Comparison of ENCODE assay signal across 8 cellular contexts in genomic region chr10:52740913-52741675, GRCh38. TPM values are rescaled to one million over a fixed set of nuclear protein-coding genes. Genes with fewer than 3 reads are reported as not detected.
DNase-seq lines count a peak whose midpoint lies in the region; ATAC-seq, FAIRE-seq and TF ChIP-seq lines count a peak whose summit lies in the region.

No MANE protein-coding gene starts in this region.

- in situ Hi-C loops in T47D (cut with HindIII; ENCODE audit: low pct_unique_long_range_greater_than_20kb, low sequenced_read_pairs), result no loop called here

- peak; percentile 70 for ATAC-seq in HG02973 (IDR thresholded peaks at IDR 0.05; ENCODE audit: unreplicated experiment)
- ATAC-seq in activated T-helper 17 cell treated with anti-CD3 and anti-CD28 coated beads, Interleukin-2, amount 50 U/mL, for 72 hours (replicated peaks), result no peak

- H3K9ac ChIP-seq in liver (ENCODE audit: low read depth in 1 of 2, low read length in 2 of 2), result no peak overlapping the region

- no peaks in the 10 kb centered on the region for H3K36me3 ChIP-seq in PC-9 (ENCODE audit: low read depth)
- no peaks in the 10 kb centered on the region for H3K36me3 ChIP-seq in liver (ENCODE audit: control insufficient read depth in 4 of 4, insufficient read depth in 3 of 4, low read depth in 1 of 4, low read length in 3 of 4)
- H3K36me3 ChIP-seq in testis (ENCODE audit: low read depth, missing control alignments), result no peaks in the 10 kb centered on the region

- peak; percentile 23 for FAIRE-seq in GM12891 (lab: Jason Lieb, UNC)

- WGBS in liver, result 36% methylated on average over 5 of the region's 5 CpGs
- 60 to 61% methylated on average over 5 of the region's 5 CpGs for WGBS in testis, 2 donors

- no peaks in the 10 kb centered on the region for H3K4me1 Mint-ChIP-seq in activated T-helper 17 cell treated with anti-CD3 and anti-CD28 coated beads, Interleukin-2, amount 50 U/mL, for 72 hours

- H3K27me3 ChIP-seq in PC-9 (ENCODE audit: insufficient read depth, low read depth) (no peaks in the 10 kb centered on the region), liver (ENCODE audit: control insufficient read depth in 4 of 4, insufficient read depth in 4 of 4, low read length in 3 of 4) (no peaks in the 10 kb centered on the region), testis (no peaks in the 10 kb centered on the region)

- no peaks in the 10 kb centered on the region for H3F3A ChIP-seq in PC-9 (ENCODE audit: insufficient read depth, low read depth)

- H3K9me2 ChIP-seq in PC-9 (ENCODE audit: insufficient read depth), result no peaks in the 10 kb centered on the region

- TF ChIP-seq RAD21 in liver (IDR thresholded peaks at IDR 0.05), result peak; percentile 99

- H3K4me3 ChIP-seq in PC-9 (no peak overlapping the region), liver (ENCODE audit: low read depth in 1 of 3, low read length in 3 of 3) (no peak overlapping the region), testis (no peak overlapping the region)

- no peak overlapping the region for H3K4me3 Mint-ChIP-seq in activated T-helper 17 cell treated with anti-CD3 and anti-CD28 coated beads, Interleukin-2, amount 50 U/mL, for 72 hours

- no peak overlapping the region for H2AFZ ChIP-seq in PC-9

- peak; percentile 22 for DNase-seq in AG08396 (ENCODE audit: low spot score)
- DNase-seq in GM12891 (ENCODE audit: insufficient read length, low spot score), result no peak
- DNase-seq in PC-9, result peak in 1 of 2 experiments; percentile 39
- DNase-seq in T47D (ENCODE audit: low read depth in 1 of 2, low spot score in 1 of 2), result peak; percentile 20 to 68
- DNase-seq in testis, result peak; percentile 76

- H4K20me1 ChIP-seq in PC-9 (ENCODE audit: insufficient read depth), result no peaks in the 10 kb centered on the region

- BruUV-seq in PC-9 (replicated peaks; lab: Mats Ljungman, UMichigan), result no TSS peak

- CTCF ChIA-PET in PC-9 (lab: Charles Lee), result interaction anchor here (1.0 to 1.4 kb wide), 2 partner anchors 12 to 40 kb away, joined by 3 to 4 read pairs; no protein-coding TSS in a partner anchor

- H3K36me3 Mint-ChIP-seq in activated T-helper 17 cell treated with anti-CD3 and anti-CD28 coated beads, Interleukin-2, amount 50 U/mL, for 72 hours (ENCODE audit: low read depth), result no peaks in the 10 kb centered on the region

- H3K27ac Mint-ChIP-seq in activated T-helper 17 cell treated with anti-CD3 and anti-CD28 coated beads, Interleukin-2, amount 50 U/mL, for 72 hours, result no peak overlapping the region

- no peak overlapping the region for H3K4me2 ChIP-seq in PC-9

- H3K4me1 ChIP-seq in PC-9 (replicated peaks; ENCODE audit: insufficient read depth) (no peaks in the 10 kb centered on the region), liver (ENCODE audit: control insufficient read depth in 4 of 4, insufficient read depth in 4 of 4, low read length in 3 of 4) (peaks cover 0 to 6% (median 1%) of the 10 kb centered on the region in 4 donors), testis (no peaks in the 10 kb centered on the region)

- H3K79me2 ChIP-seq in PC-9 (ENCODE audit: low read depth), result no peaks in the 10 kb centered on the region

- no peak for TF ChIP-seq POLR2A in GM12891 (IDR thresholded peaks at IDR 0.05; ENCODE audit: low read depth, low read length)
- no peak for TF ChIP-seq POLR2A in testis (IDR thresholded peaks at IDR 0.05)

- H3K9me3 ChIP-seq in PC-9 (ENCODE audit: insufficient read depth, low read depth) (no peaks in the 10 kb centered on the region), liver (ENCODE audit: control insufficient read depth in 4 of 4, low read length in 3 of 4) (no peaks in the 10 kb centered on the region), testis (no peaks in the 10 kb centered on the region)

- intact Hi-C loops in PC-9 (cut with micrococcal nuclease; ENCODE audit: unreplicated experiment), result no loop called here
- intact Hi-C loops in testis (cut with DNase I; ENCODE audit: low total_unique reads), result no loop called here

- no peaks in the 10 kb centered on the region for H3K9me3 Mint-ChIP-seq in activated T-helper 17 cell treated with anti-CD3 and anti-CD28 coated beads, Interleukin-2, amount 50 U/mL, for 72 hours

- TF ChIP-seq CTCF in PC-9 (conservative IDR thresholded peaks at IDR 0.05) (peak; percentile 99), liver (IDR thresholded peaks at IDR 0.05; ENCODE audit: low read depth, low read length, missing input control) (peak; percentile 97), testis (IDR thresholded peaks at IDR 0.05) (peak; percentile 65 to 84 (median 72))

- H3K27ac ChIP-seq in PC-9 (no peak overlapping the region), liver (ENCODE audit: low read depth in 1 of 2, low read length in 2 of 2) (no peak overlapping the region), testis (no peak overlapping the region)

- no peaks in the 10 kb centered on the region for H3K27me3 Mint-ChIP-seq in activated T-helper 17 cell treated with anti-CD3 and anti-CD28 coated beads, Interleukin-2, amount 50 U/mL, for 72 hours

- POLR2A ChIA-PET in PC-9 (lab: Charles Lee; ENCODE audit: unreplicated experiment), result no interaction called here

TF ChIP-seq in GM12891, 5 proteins besides CTCF, POLR2A, EP300 and RAD21:
- TF ChIP-seq PAX5 (IDR thresholded peaks at IDR 0.05; ENCODE audit: insufficient read depth, low read length, severe bottlenecking) (no peak), POU2F2 (IDR thresholded peaks at IDR 0.05; ENCODE audit: low read depth, low read length) (no peak), SPI1 (IDR thresholded peaks at IDR 0.05; ENCODE audit: low read depth, low read length) (no peak), POLR2AphosphoS5 (IDR thresholded peaks at IDR 0.05; ENCODE audit: low read depth, low read length) (no peak), TAF1 (IDR thresholded peaks at IDR 0.05; ENCODE audit: low read depth, low read length) (no peak)

TF ChIP-seq in liver, 16 proteins besides CTCF, POLR2A, EP300 and RAD21:
- no peak for TF ChIP-seq FOXA1 (IDR thresholded peaks at IDR 0.05)
- TF ChIP-seq NR2F2 (IDR thresholded peaks at IDR 0.05), result no peak
- TF ChIP-seq REST (IDR thresholded peaks at IDR 0.05), result no peak
- TF ChIP-seq MAX (IDR thresholded peaks at IDR 0.05), result no peak
- no peak for TF ChIP-seq GABPA (IDR thresholded peaks at IDR 0.05 in 1 of 2, conservative IDR thresholded peaks at IDR 0.05 in 1 of 2)
- no peak for TF ChIP-seq YY1 (IDR thresholded peaks at IDR 0.05)

RNA-seq across cellular contexts. Expression of gene MBL2, which starts 31.5 kb away (rescaled TPM):
- not detected for polyA plus RNA-seq in GM12891 (2012; ENCODE audit: low read depth, missing spikeins)
- total RNA-seq in PC-9 (2021), result not detected in 2 replicates
- total RNA-seq in liver, result 100 to 1,000 TPM in 1 of 2 donors, 10 to 100 TPM in 1; 36.2 to 222 TPM
- polyA plus RNA-seq in liver, result 100 to 1,000 TPM in 1 of 2 donors, 10 to 100 TPM in 1; 80.8 to 128 TPM
- total RNA-seq in testis, result under 1 TPM; 0.12 to 0.16 TPM
- polyA plus RNA-seq in testis (ENCODE audit: insufficient read depth, low read depth, low replicate concordance), result 0.08 TPM
- total RNA-seq in activated T-helper 17 cell treated with anti-CD3 and anti-CD28 coated beads, Interleukin-2, amount 50 U/mL, for 72 hours, result not detected

Comparison
In these comparisons a context has a peak if more than half of its experiments do, and no peak if none do; other contexts are left out.
1. RNA of gene MBL2, which starts 31.5 kb away (total RNA-seq): 36.2 to 222 TPM in liver; 0.12 to 0.16 TPM in testis, not detected in PC-9 and not detected in activated T-helper 17 cell treated with anti-CD3 and anti-CD28 coated beads, Interleukin-2, amount 50 U/mL, for 72 hours; every median in the first group is over 10 times any median in the second.
2. Peak in every context shown above with its lines, with median percentiles within 50 percentile points of each other: CTCF ChIP-seq.